ENCODE assay signal across 1 cellular context in genomic region chr10:32397163-32397562, GRCh38. TPM values are rescaled to one million over a fixed set of nuclear protein-coding genes. Genes with fewer than 3 reads are reported as not detected.
DNase-seq lines count a peak whose midpoint lies in the region; ATAC-seq, FAIRE-seq and TF ChIP-seq lines count a peak whose summit lies in the region.
"Not testable (repeated sequence)": the region's sequence is repeated elsewhere in the genome, so short reads cannot be mapped to it uniquely, and the experiment has no call there.

No MANE protein-coding gene starts in this region.

- BruUV-seq in K562 (replicated peaks; lab: Mats Ljungman, UMichigan), result not testable (repeated sequence)

- not testable (repeated sequence) for FAIRE-seq in K562 (lab: Jason Lieb, UNC)

- intact Hi-C loops in K562 (cut with micrococcal nuclease), result not testable (repeated sequence)

- H3K79me2 ChIP-seq in K562 (ENCODE audit: control insufficient read depth, insufficient read depth, low read length), result not testable (repeated sequence)

- not testable (repeated sequence) for H3K4me3 ChIP-seq in K562

- not testable (repeated sequence) for H3K27ac ChIP-seq in K562 (ENCODE audit: extremely low read depth, low read depth, low read length)

- H3K36me3 ChIP-seq in K562 (ENCODE audit: control insufficient read depth, insufficient read depth, low read length), result not testable (repeated sequence)

- CTCF ChIA-PET in K562 (lab: Yijun Ruan, JAX; ENCODE audit: low intra/inter-chr PET ratio), result not testable (repeated sequence)

- H3K9me1 ChIP-seq in K562 (ENCODE audit: control insufficient read depth, insufficient read depth, low read length), result not testable (repeated sequence)

- in situ Hi-C loops in K562 (cut with MboI), result loop anchor here (5.0 kb wide), 1 partner anchor 45 kb away; no protein-coding TSS in a partner anchor

- not testable (repeated sequence) for H2AFZ ChIP-seq in K562 (ENCODE audit: low read depth, low read length)

- H3K27me3 ChIP-seq in K562 (ENCODE audit: control insufficient read depth in 2 of 2, insufficient read depth in 2 of 2, low read length in 2 of 2), result not testable (repeated sequence)

- H3K9ac ChIP-seq in K562 (ENCODE audit: insufficient read depth in 1 of 2, low read depth in 2 of 2, low read length in 2 of 2), result not testable (repeated sequence)

- not testable (repeated sequence) for TF ChIP-seq RAD21 in K562 (CRISPR knock-in tag; conservative IDR thresholded peaks at IDR 0.05 in 1 of 2, IDR thresholded peaks at IDR 0.05 in 1 of 2)

- not testable (repeated sequence) for H4K20me1 ChIP-seq in K562 (replicated peaks; ENCODE audit: control insufficient read depth, insufficient read depth, low read length)

- not testable (repeated sequence) for H3K9me3 ChIP-seq in K562 (replicated peaks; ENCODE audit: control insufficient read depth, insufficient read depth, low read depth, low read length)

- H3K4me1 ChIP-seq in K562 (replicated peaks in 1 of 2; ENCODE audit: control insufficient read depth in 2 of 2, insufficient read depth in 2 of 2, low read length in 2 of 2), result not testable (repeated sequence)

- POLR2A ChIA-PET in K562 (lab: Yijun Ruan, JAX), result interaction anchor here (1.3 kb wide), 1 partner anchor 27 kb away, joined by 4 read pairs; no protein-coding TSS in a partner anchor

- not testable (repeated sequence) for TF ChIP-seq POLR2A in K562 (conservative IDR thresholded peaks at IDR 0.05)

- ATAC-seq in K562, result peak; percentile 69; the same call in 2 of the 3 replicates

- not testable (repeated sequence) for DNase-seq in K562 (ENCODE audit: extremely low read depth in 1 of 4, low spot score in 3 of 4)

- H3K4me2 ChIP-seq in K562 (ENCODE audit: insufficient read depth, low read length), result not testable (repeated sequence)

- WGBS in K562 (ENCODE audit: insufficient coverage, low coverage, missing lambda C conversion rate), result no CpG with 5 or more reads among the region's 3 CpGs

- not testable (repeated sequence) for TF ChIP-seq EP300 in K562 (IDR thresholded peaks at IDR 0.05; ENCODE audit: low read length)

- TF ChIP-seq CTCF in K562 (IDR thresholded peaks at IDR 0.05 in 2 of 3, conservative IDR thresholded peaks at IDR 0.05 in 1 of 3; ENCODE audit: insufficient read depth in 2 of 3, low read depth in 1 of 3, low read length in 3 of 3), result not testable (repeated sequence)

TF ChIP-seq in K562, 482 proteins besides CTCF, POLR2A, EP300 and RAD21:
- TF ChIP-seq CEBPG (CRISPR knock-in tag; IDR thresholded peaks at IDR 0.05); ATF3 (CRISPR knock-in tag; conservative IDR thresholded peaks at IDR 0.05): not testable (repeated sequence)
- TF ChIP-seq CEBPG (tag; conservative IDR thresholded peaks at IDR 0.05 in 1 of 2, IDR thresholded peaks at IDR 0.05 in 1 of 2), result 0 out of 4 replicates have a peak, but pooled peaks have one; percentile 12 to 24
- peak; percentile 51 for TF ChIP-seq CEBPB (tag; IDR thresholded peaks at IDR 0.05)
- peak; percentile 77 for TF ChIP-seq ATF3 (IDR thresholded peaks at IDR 0.05)

RNA-seq across cellular contexts. Expression of gene CCDC7, which starts 48.8 kb away (rescaled TPM):
- 6.7 and 24.4 TPM in 2 replicates for total RNA-seq in K562 (2011; cell fraction: chromatin; rRNA removed; ENCODE audit: low replicate concordance)
- 3.3 and 4.7 TPM in 2 replicates for total RNA-seq in K562 (2011; cell fraction: nucleolus; rRNA removed)
- total RNA-seq in K562 (2011; cell fraction: nucleoplasm; rRNA removed), result 7.2 and 10.6 TPM in 2 replicates
- total RNA-seq in K562 (2014; rRNA removed), result 2.5 and 2.7 TPM in 2 replicates
- total RNA-seq in K562 (2014; rRNA removed; fragmentation: Illumina TruSeq; extraction: Trizol), result 3.9 and 4.7 TPM in 2 replicates
- total RNA-seq in K562 (2015; rRNA removed; fragmentation: Illumina TruSeq; extraction: Trizol), result 5.8 and 6.6 TPM in 2 replicates
- total RNA-seq in K562 (2021), result 3.0 and 3.3 TPM in 2 replicates
- polyA plus RNA-seq in K562 (2011; rRNA removed), result 2.2 and 3.0 TPM in 2 replicates
- polyA plus RNA-seq in K562 (2011; cell fraction: cytosol; rRNA removed), result 0.10 and 0.47 TPM in 2 replicates
- polyA plus RNA-seq in K562 (2011; cell fraction: nucleus; rRNA removed), result 2.1 and 3.1 TPM in 2 replicates
- 1.3 and 2.2 TPM in 2 replicates for polyA plus RNA-seq in K562 (2012)
- 1.4 and 1.9 TPM in 2 replicates for polyA plus RNA-seq in K562 (2014; fragmentation: Illumina TruSeq; extraction: Trizol)
- polyA plus RNA-seq in K562 (2014; fragmentation: Nextera tagmentation; extraction: Ambion mirVana), result 1 to 10 TPM; 1.5 to 2.7 TPM
- polyA plus RNA-seq in K562 (2014; rRNA removed), result 1.7 and 1.9 TPM in 2 replicates
- 7.1 and 10.9 TPM in 2 replicates for polyA minus RNA-seq in K562 (2011; rRNA and poly(A)+ RNA removed)
- 0.95 and 2.6 TPM in 2 replicates for polyA minus RNA-seq in K562 (2011; cell fraction: cytosol; rRNA and poly(A)+ RNA removed)
- 6.7 and 12.7 TPM in 2 replicates for polyA minus RNA-seq in K562 (2011; cell fraction: nucleus; rRNA and poly(A)+ RNA removed)

RNA-seq across cellular contexts. Expression of gene EPC1, which starts 50.2 kb away (rescaled TPM):
- total RNA-seq in K562 (2011; cell fraction: chromatin; rRNA removed; ENCODE audit: low replicate concordance), result 60.0 and 102 TPM in 2 replicates
- 40.2 and 50.7 TPM in 2 replicates for total RNA-seq in K562 (2011; cell fraction: nucleolus; rRNA removed)
- total RNA-seq in K562 (2011; cell fraction: nucleoplasm; rRNA removed), result 70.0 and 75.9 TPM in 2 replicates
- total RNA-seq in K562 (2014; rRNA removed) (16.1 and 27.6 TPM in 2 replicates), K562 (2014; rRNA removed; fragmentation: Illumina TruSeq; extraction: Trizol) (14.1 and 15.9 TPM in 2 replicates), K562 (2015; rRNA removed; fragmentation: Illumina TruSeq; extraction: Trizol) (15.6 and 18.7 TPM in 2 replicates), K562 (2021) (21.3 and 25.7 TPM in 2 replicates)
- polyA plus RNA-seq in K562 (2011; rRNA removed) (43.6 and 48.7 TPM in 2 replicates), K562 (2014; fragmentation: Illumina TruSeq; extraction: Trizol) (21.6 and 24.2 TPM in 2 replicates), K562 (2014; fragmentation: Nextera tagmentation; extraction: Ambion mirVana) (1 to 10 TPM; 7.0 to 7.2 TPM), K562 (2014; rRNA removed) (29.8 and 32.1 TPM in 2 replicates)
- polyA plus RNA-seq in K562 (2011; cell fraction: cytosol; rRNA removed), result 30.4 and 33.0 TPM in 2 replicates
- 81.3 and 107 TPM in 2 replicates for polyA plus RNA-seq in K562 (2011; cell fraction: nucleus; rRNA removed)
- 15.3 and 19.4 TPM in 2 replicates for polyA plus RNA-seq in K562 (2012)
- 77.5 and 80.6 TPM in 2 replicates for polyA minus RNA-seq in K562 (2011; rRNA and poly(A)+ RNA removed)
- 15.9 and 21.8 TPM in 2 replicates for polyA minus RNA-seq in K562 (2011; cell fraction: cytosol; rRNA and poly(A)+ RNA removed)
- polyA minus RNA-seq in K562 (2011; cell fraction: nucleus; rRNA and poly(A)+ RNA removed), result 36.1 and 82.8 TPM in 2 replicates
